In genomic region chr7:100856871-100857282, GRCh38 we compare ENCODE assay signal across 15 cellular contexts.
"Had no signal": no experiment of that assay in that cellular context is flagged by ENCODE, and none has a peak within 500 bp of the region (broad histone marks: within the 10 kb centered on the region; RNA-seq: fewer than 3 reads in every experiment).

No MANE protein-coding gene starts in this region.

- H3K4me1 ChIP-seq: breast epithelium had no signal

- H3K36me3 ChIP-seq: right atrium auricular region had no signal

- H3K4me3 ChIP-seq: breast epithelium, esophagus muscularis mucosa, right atrium auricular region, upper lobe of left lung had no signal

- H3K27me3 ChIP-seq: breast epithelium, esophagus muscularis mucosa, right atrium auricular region, upper lobe of left lung had no signal

- H3K9me3 Mint-ChIP-seq: activated CD4-positive, alpha-beta memory T cell treated with anti-CD3 and anti-CD28 coated beads, Interleukin-2, amount 10 ng/mL, durations not matched to agents 7 days and 5 days; activated naive CD8-positive, alpha-beta T cell treated with anti-CD3 and anti-CD28 coated beads, Interleukin-2, amount 10 ng/mL, durations not matched to agents 7 days and 5 days; immature natural killer cell; stimulated activated memory B cell treated with anti-CD40 and anti-IgM and Interleukin-4, amounts not matched to agents 10 μg/mL and 1 μg/mL and 100 μg/mL, for 72 hours had no signal

- H3K4me3 Mint-ChIP-seq: activated CD4-positive, alpha-beta memory T cell treated with anti-CD3 and anti-CD28 coated beads, Interleukin-2, amount 10 ng/mL, durations not matched to agents 7 days and 5 days; activated CD4-positive, alpha-beta T cell treated with anti-CD3 and anti-CD28 coated beads for 36 hours; activated naive CD8-positive, alpha-beta T cell treated with anti-CD3 and anti-CD28 coated beads, Interleukin-2, amount 10 ng/mL, durations not matched to agents 7 days and 5 days; immature natural killer cell; stimulated activated memory B cell treated with anti-CD40 and anti-IgM and Interleukin-4, amounts not matched to agents 10 μg/mL and 1 μg/mL and 100 μg/mL, for 72 hours had no signal

- H3K27ac Mint-ChIP-seq: activated CD4-positive, alpha-beta memory T cell treated with anti-CD3 and anti-CD28 coated beads, Interleukin-2, amount 10 ng/mL, durations not matched to agents 7 days and 5 days; activated CD4-positive, alpha-beta T cell treated with anti-CD3 and anti-CD28 coated beads for 36 hours; activated naive CD8-positive, alpha-beta T cell treated with anti-CD3 and anti-CD28 coated beads, Interleukin-2, amount 10 ng/mL, durations not matched to agents 7 days and 5 days; immature natural killer cell; stimulated activated memory B cell treated with anti-CD40 and anti-IgM and Interleukin-4, amounts not matched to agents 10 μg/mL and 1 μg/mL and 100 μg/mL, for 72 hours had no signal

- H3K27me3 Mint-ChIP-seq: activated CD4-positive, alpha-beta memory T cell treated with anti-CD3 and anti-CD28 coated beads, Interleukin-2, amount 10 ng/mL, durations not matched to agents 7 days and 5 days; activated CD4-positive, alpha-beta T cell treated with anti-CD3 and anti-CD28 coated beads for 36 hours; activated naive CD8-positive, alpha-beta T cell treated with anti-CD3 and anti-CD28 coated beads, Interleukin-2, amount 10 ng/mL, durations not matched to agents 7 days and 5 days; stimulated activated memory B cell treated with anti-CD40 and anti-IgM and Interleukin-4, amounts not matched to agents 10 μg/mL and 1 μg/mL and 100 μg/mL, for 72 hours had no signal

- DNase-seq: activated CD4-positive, alpha-beta memory T cell treated with anti-CD3 and anti-CD28 coated beads, Interleukin-2, amount 10 ng/mL, durations not matched to agents 7 days and 5 days; activated CD4-positive, alpha-beta T cell treated with anti-CD3 and anti-CD28 coated beads for 36 hours; activated gamma-delta T cell; activated naive CD8-positive, alpha-beta T cell treated with anti-CD3 and anti-CD28 coated beads, Interleukin-2, amount 10 ng/mL, durations not matched to agents 7 days and 5 days; activated T-cell treated with anti-CD3 and anti-CD28 coated beads, Interleukin-2, amount 50 U/mL, for 48 hours; anterior cingulate cortex; immature natural killer cell; small intestine; T1000; upper lobe of left lung had no signal

- ATAC-seq: activated CD4-positive, alpha-beta T cell treated with anti-CD3 and anti-CD28 coated beads for 36 hours; stimulated activated memory B cell treated with anti-CD40 and anti-IgM and Interleukin-4, amounts not matched to agents 10 μg/mL and 1 μg/mL and 100 μg/mL, for 72 hours had no signal

- H3K9me3 ChIP-seq: breast epithelium, esophagus muscularis mucosa, right atrium auricular region, upper lobe of left lung had no signal

- H3K27ac ChIP-seq: breast epithelium, esophagus muscularis mucosa, right atrium auricular region, upper lobe of left lung, VCaP had no signal
